In the genomic region with DNA sequence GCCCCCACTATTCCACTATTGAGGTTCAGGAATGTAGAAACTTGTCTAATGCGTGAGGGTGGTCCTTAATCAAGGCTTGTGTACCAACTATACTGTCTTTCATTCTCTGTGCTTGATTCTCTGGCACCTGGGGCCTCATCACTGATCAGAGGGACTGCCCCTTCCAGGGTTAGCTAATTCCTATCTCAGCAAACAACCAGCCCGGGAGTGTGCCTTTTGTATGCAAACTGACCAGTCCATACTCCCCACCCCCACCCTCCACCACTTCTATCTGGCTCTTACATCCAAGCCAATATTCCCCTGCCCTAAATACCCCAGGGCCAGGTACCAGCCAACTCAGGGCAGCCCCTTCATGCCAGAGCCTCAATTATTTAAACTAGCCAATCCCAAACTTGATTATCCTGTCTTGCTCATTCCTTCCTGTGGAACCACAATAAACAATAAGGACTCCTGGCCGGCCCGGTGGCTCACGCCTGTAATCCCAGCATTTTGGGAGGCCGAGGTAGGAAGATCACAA, we compare ENCODE assay signal across 1 cellular context.
TF ChIP-seq lines count a peak whose summit lies in the region.

No MANE protein-coding gene starts in this region.

TF ChIP-seq in GM23338, 12 proteins besides CTCF, POLR2A, EP300 and RAD21 (continued from another document):
- TF ChIP-seq, protein P1, sequence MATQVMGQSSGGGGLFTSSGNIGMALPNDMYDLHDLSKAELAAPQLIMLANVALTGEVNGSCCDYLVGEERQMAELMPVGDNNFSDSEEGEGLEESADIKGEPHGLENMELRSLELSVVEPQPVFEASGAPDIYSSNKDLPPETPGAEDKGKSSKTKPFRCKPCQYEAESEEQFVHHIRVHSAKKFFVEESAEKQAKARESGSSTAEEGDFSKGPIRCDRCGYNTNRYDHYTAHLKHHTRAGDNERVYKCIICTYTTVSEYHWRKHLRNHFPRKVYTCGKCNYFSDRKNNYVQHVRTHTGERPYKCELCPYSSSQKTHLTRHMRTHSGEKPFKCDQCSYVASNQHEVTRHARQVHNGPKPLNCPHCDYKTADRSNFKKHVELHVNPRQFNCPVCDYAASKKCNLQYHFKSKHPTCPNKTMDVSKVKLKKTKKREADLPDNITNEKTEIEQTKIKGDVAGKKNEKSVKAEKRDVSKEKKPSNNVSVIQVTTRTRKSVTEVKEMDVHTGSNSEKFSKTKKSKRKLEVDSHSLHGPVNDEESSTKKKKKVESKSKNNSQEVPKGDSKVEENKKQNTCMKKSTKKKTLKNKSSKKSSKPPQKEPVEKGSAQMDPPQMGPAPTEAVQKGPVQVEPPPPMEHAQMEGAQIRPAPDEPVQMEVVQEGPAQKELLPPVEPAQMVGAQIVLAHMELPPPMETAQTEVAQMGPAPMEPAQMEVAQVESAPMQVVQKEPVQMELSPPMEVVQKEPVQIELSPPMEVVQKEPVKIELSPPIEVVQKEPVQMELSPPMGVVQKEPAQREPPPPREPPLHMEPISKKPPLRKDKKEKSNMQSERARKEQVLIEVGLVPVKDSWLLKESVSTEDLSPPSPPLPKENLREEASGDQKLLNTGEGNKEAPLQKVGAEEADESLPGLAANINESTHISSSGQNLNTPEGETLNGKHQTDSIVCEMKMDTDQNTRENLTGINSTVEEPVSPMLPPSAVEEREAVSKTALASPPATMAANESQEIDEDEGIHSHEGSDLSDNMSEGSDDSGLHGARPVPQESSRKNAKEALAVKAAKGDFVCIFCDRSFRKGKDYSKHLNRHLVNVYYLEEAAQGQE (IDR thresholded peaks at IDR 0.05; ENCODE audit: unreplicated experiment), result no peak
- TF ChIP-seq STAT1 (IDR thresholded peaks at IDR 0.05; ENCODE audit: unreplicated experiment) (no peak), POLR2AphosphoS5 (IDR thresholded peaks at IDR 0.05; ENCODE audit: low read depth) (no peak), NANOG (IDR thresholded peaks at IDR 0.05; ENCODE audit: borderline replicate concordance) (no peak), ZNF114 (CRISPR knock-in tag; IDR thresholded peaks at IDR 0.05) (no peak), EZH2 (IDR thresholded peaks at IDR 0.05; ENCODE audit: low read depth, unreplicated experiment) (no peak), CREB1 (CRISPR knock-in tag; IDR thresholded peaks at IDR 0.05; ENCODE audit: low read depth) (no peak), EZH2phosphoT487 (IDR thresholded peaks at IDR 0.05; ENCODE audit: unreplicated experiment) (no peak), JUNB (IDR thresholded peaks at IDR 0.05; ENCODE audit: unreplicated experiment) (no peak)
- TF ChIP-seq, protein P2, sequence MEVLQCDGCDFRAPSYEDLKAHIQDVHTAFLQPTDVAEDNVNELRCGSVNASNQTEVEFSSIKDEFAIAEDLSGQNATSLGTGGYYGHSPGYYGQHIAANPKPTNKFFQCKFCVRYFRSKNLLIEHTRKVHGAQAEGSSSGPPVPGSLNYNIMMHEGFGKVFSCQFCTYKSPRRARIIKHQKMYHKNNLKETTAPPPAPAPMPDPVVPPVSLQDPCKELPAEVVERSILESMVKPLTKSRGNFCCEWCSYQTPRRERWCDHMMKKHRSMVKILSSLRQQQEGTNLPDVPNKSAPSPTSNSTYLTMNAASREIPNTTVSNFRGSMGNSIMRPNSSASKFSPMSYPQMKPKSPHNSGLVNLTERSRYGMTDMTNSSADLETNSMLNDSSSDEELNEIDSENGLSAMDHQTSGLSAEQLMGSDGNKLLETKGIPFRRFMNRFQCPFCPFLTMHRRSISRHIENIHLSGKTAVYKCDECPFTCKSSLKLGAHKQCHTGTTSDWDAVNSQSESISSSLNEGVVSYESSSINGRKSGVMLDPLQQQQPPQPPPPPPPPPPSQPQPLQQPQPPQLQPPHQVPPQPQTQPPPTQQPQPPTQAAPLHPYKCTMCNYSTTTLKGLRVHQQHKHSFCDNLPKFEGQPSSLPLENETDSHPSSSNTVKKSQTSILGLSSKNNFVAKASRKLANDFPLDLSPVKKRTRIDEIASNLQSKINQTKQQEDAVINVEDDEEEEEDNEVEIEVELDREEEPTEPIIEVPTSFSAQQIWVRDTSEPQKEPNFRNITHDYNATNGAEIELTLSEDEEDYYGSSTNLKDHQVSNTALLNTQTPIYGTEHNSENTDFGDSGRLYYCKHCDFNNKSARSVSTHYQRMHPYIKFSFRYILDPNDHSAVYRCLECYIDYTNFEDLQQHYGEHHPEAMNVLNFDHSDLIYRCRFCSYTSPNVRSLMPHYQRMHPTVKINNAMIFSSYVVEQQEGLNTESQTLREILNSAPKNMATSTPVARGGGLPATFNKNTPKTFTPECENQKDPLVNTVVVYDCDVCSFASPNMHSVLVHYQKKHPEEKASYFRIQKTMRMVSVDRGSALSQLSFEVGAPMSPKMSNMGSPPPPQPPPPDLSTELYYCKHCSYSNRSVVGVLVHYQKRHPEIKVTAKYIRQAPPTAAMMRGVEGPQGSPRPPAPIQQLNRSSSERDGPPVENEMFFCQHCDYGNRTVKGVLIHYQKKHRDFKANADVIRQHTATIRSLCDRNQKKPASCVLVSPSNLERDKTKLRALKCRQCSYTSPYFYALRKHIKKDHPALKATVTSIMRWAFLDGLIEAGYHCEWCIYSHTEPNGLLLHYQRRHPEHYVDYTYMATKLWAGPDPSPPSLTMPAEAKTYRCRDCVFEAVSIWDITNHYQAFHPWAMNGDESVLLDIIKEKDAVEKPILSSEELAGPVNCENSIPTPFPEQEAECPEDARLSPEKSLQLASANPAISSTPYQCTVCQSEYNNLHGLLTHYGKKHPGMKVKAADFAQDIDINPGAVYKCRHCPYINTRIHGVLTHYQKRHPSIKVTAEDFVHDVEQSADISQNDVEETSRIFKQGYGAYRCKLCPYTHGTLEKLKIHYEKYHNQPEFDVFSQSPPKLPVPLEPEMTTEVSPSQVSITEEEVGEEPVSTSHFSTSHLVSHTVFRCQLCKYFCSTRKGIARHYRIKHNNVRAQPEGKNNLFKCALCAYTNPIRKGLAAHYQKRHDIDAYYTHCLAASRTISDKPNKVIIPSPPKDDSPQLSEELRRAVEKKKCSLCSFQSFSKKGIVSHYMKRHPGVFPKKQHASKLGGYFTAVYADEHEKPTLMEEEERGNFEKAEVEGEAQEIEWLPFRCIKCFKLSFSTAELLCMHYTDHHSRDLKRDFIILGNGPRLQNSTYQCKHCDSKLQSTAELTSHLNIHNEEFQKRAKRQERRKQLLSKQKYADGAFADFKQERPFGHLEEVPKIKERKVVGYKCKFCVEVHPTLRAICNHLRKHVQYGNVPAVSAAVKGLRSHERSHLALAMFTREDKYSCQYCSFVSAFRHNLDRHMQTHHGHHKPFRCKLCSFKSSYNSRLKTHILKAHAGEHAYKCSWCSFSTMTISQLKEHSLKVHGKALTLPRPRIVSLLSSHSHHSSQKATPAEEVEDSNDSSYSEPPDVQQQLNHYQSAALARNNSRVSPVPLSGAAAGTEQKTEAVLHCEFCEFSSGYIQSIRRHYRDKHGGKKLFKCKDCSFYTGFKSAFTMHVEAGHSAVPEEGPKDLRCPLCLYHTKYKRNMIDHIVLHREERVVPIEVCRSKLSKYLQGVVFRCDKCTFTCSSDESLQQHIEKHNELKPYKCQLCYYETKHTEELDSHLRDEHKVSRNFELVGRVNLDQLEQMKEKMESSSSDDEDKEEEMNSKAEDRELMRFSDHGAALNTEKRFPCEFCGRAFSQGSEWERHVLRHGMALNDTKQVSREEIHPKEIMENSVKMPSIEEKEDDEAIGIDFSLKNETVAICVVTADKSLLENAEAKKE (CRISPR knock-in tag; IDR thresholded peaks at IDR 0.05), result no peak
